ENCODE assay signal across 7 cellular contexts in the genomic region with DNA sequence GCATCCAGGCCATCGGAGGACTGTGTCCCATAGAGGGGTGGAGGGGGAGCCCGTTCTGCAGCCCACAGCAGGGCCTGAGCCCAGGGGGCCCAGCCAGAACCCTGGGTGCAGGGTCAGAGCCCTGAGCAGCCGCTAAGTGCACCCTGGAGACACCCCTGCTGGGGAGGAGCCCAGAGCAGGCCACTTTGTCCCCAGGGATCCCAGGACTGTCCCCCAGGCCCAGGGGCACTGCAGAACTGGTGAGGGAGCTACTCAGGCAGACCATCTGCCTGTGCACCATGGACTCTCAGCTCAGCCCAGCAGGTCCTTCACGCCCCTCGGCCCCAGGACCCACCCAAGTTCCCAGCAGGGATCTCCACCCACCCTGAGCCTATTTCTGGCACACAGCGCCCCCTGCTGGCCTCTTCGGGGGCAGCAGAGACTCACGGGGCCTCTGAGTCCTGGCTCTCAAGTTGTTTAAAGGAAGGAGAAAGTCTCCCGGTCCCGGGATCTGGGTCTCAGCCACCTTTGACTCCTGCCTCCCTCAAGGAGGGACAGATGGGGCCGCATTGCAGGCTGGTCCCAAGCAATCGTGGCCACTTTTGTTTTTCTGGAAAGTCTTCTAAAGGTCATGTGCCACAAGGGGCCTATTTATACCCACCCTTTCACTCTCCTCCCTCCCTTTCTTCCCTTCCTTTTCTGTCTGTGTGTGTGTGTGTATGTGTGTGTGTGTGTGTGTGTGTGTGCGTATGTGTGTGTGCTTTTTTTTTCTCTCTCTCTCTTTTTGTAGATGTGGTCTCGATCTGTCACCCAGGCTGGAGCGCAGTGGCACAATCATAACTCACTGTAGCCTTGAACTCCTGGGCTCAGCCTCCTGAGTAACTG.
A peak's percentile ranks its signal among the peaks of the same experiment; 100 is the strongest.
DNase-seq lines count a peak whose midpoint lies in the region; ATAC-seq and TF ChIP-seq lines count a peak whose summit lies in the region.

No MANE protein-coding gene starts in this region.

- H2BK15ac ChIP-seq in mesenchymal stem cell (ENCODE audit: low read depth, poor library complexity, severe bottlenecking): no peak overlapping the region

- H4K8ac ChIP-seq in mesenchymal stem cell (ENCODE audit: low read length): no peak overlapping the region

- POLR2A ChIA-PET in activated CD4-positive, alpha-beta T cell treated with anti-CD3 and anti-CD28 coated beads, Interleukin-2, amount 10 ng/mL, durations not matched to agents 7 days and 5 days (lab: Charles Lee): no interaction called here

- no peak overlapping the region for H3K4me3 Mint-ChIP-seq in activated CD4-positive, alpha-beta T cell treated with anti-CD3 and anti-CD28 coated beads, Interleukin-2, amount 10 ng/mL, durations not matched to agents 7 days and 5 days

- H3K9ac ChIP-seq in mesenchymal stem cell (ENCODE audit: low read length): peak overlapping the region; percentile 32

- no peaks in the 10 kb centered on the region for H3K27me3 Mint-ChIP-seq in activated CD4-positive, alpha-beta T cell treated with anti-CD3 and anti-CD28 coated beads, Interleukin-2, amount 10 ng/mL, durations not matched to agents 7 days and 5 days

- no peak overlapping the region for H2BK12ac ChIP-seq in mesenchymal stem cell (ENCODE audit: low read length in 2 of 2)

- H3K4me1 ChIP-seq in mesenchymal stem cell (ENCODE audit: control insufficient read depth, insufficient read depth, low read depth, low read length): peaks cover 10% of the 10 kb centered on the region

- no peaks in the 10 kb centered on the region for H3K9me3 Mint-ChIP-seq in activated CD4-positive, alpha-beta T cell treated with anti-CD3 and anti-CD28 coated beads, Interleukin-2, amount 10 ng/mL, durations not matched to agents 7 days and 5 days

- H3K36me3 Mint-ChIP-seq in activated CD4-positive, alpha-beta T cell treated with anti-CD3 and anti-CD28 coated beads, Interleukin-2, amount 10 ng/mL, durations not matched to agents 7 days and 5 days (ENCODE audit: low read depth): no peaks in the 10 kb centered on the region

- no peak for ATAC-seq in GM21717 (IDR thresholded peaks at IDR 0.05; ENCODE audit: unreplicated experiment)

- peaks cover 16 to 80% of the 10 kb centered on the region in 2 experiments for H3K27me3 ChIP-seq in mesenchymal stem cell (ENCODE audit: control insufficient read depth in 1 of 2, insufficient read depth in 1 of 2, low read length in 2 of 2)

- H4K91ac ChIP-seq in mesenchymal stem cell (ENCODE audit: low read length): no peak overlapping the region

- H3K18ac ChIP-seq in mesenchymal stem cell (ENCODE audit: low read depth in 1 of 2, low read length in 2 of 2): no peak overlapping the region

- no peaks in the 10 kb centered on the region for H3K36me3 ChIP-seq in mesenchymal stem cell (ENCODE audit: control insufficient read depth in 1 of 2, insufficient read depth in 2 of 2, low read depth in 1 of 2, low read length in 2 of 2)

- H3K4ac ChIP-seq in mesenchymal stem cell (ENCODE audit: low read depth in 1 of 2, low read length in 2 of 2): no peak overlapping the region

- WGBS in mesenchymal stem cell: 32% methylated on average over 14 of the region's 15 CpGs

- H3K23ac ChIP-seq in mesenchymal stem cell (ENCODE audit: low read length in 2 of 2): no peak overlapping the region

- no peak overlapping the region for H3K27ac ChIP-seq in mesenchymal stem cell (ENCODE audit: low read length, poor library complexity, severe bottlenecking)

- H2AK5ac ChIP-seq in mesenchymal stem cell (ENCODE audit: low read length, severe bottlenecking): no peak overlapping the region

- CTCF ChIA-PET in activated CD4-positive, alpha-beta T cell treated with anti-CD3 and anti-CD28 coated beads, Interleukin-2, amount 10 ng/mL, durations not matched to agents 7 days and 5 days (lab: Charles Lee): no interaction called here

- peaks cover 6% of the 10 kb centered on the region for H3K9me3 ChIP-seq in mesenchymal stem cell (ENCODE audit: control insufficient read depth, low read length)

- H3K4me2 ChIP-seq in mesenchymal stem cell (ENCODE audit: low read length, poor library complexity, severe bottlenecking): no peak overlapping the region

- H3K4me3 ChIP-seq in GM12864 (ENCODE audit: low read depth, low read length) (no peak overlapping the region), mesenchymal stem cell (ENCODE audit: insufficient read depth in 1 of 2, low read depth in 1 of 2, low read length in 2 of 2) (no peak overlapping the region)

- H2BK120ac ChIP-seq in mesenchymal stem cell (ENCODE audit: low read depth, low read length): no peak overlapping the region

- no peak overlapping the region for H3K14ac ChIP-seq in mesenchymal stem cell (ENCODE audit: low read length in 2 of 2)

- no peak overlapping the region for H2AFZ ChIP-seq in mesenchymal stem cell (ENCODE audit: low read depth, low read length)

- DNase-seq in GM12864 (ENCODE audit: low read depth): no peak
- DNase-seq in NAMALWA (ENCODE audit: low spot score): peak; percentile 79
- DNase-seq in activated CD4-positive, alpha-beta T cell treated with anti-CD3 and anti-CD28 coated beads, Interleukin-2, amount 10 ng/mL, durations not matched to agents 7 days and 5 days: peak; percentile 56
- peak; percentile 33 for DNase-seq in dedifferentiated amniotic fluid mesenchymal stem cell (ENCODE audit: extremely low spot score)
- DNase-seq in mesenchymal stem cell: peak; percentile 52
- DNase-seq in stimulated activated CD8-positive, alpha-beta memory T cell treated with anti-CD3 and anti-CD28 coated beads, Interleukin-4, amount 100 ng/mL, for 24 hours (ENCODE audit: low read depth): peak; percentile 37

- TF ChIP-seq CTCF in GM12864 (IDR thresholded peaks at IDR 0.05; ENCODE audit: low read depth, low read length, missing control alignments): peak; percentile 79

- no peak overlapping the region for H3K27ac Mint-ChIP-seq in activated CD4-positive, alpha-beta T cell treated with anti-CD3 and anti-CD28 coated beads, Interleukin-2, amount 10 ng/mL, durations not matched to agents 7 days and 5 days

- H3K79me1 ChIP-seq in mesenchymal stem cell (replicated peaks; ENCODE audit: low read length, poor library complexity, severe bottlenecking): no peaks in the 10 kb centered on the region

- no peak overlapping the region for H2BK5ac ChIP-seq in mesenchymal stem cell (ENCODE audit: low read depth, low read length, poor library complexity, severe bottlenecking)

- no peaks in the 10 kb centered on the region for H3K4me1 Mint-ChIP-seq in activated CD4-positive, alpha-beta T cell treated with anti-CD3 and anti-CD28 coated beads, Interleukin-2, amount 10 ng/mL, durations not matched to agents 7 days and 5 days
